19 cellular contexts compared by ENCODE assay signal in the genomic region with DNA sequence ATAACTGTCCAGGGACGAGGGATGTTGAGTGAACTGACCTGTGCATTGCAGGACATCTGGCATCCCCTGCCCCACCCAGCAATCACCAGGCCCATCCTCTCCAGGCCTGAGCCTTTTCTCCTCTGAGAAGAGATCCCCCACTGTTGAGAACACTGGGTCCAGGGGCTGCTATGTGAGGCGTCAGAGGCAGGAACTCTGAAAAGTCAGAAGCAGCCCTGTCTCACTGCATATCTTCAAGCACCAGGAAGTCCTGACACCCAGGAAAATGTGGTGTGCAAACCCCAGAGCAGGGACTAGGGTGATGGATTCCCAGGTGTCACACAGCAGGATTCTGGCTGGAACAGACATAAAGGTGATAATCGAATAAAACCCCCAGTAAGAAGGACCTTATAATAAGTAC. TPM values are rescaled to one million over a fixed set of nuclear protein-coding genes. Genes with fewer than 3 reads are reported as not detected.
A peak's percentile ranks its signal among the peaks of the same experiment; 100 is the strongest.
DNase-seq lines count a peak whose midpoint lies in the region; ATAC-seq, FAIRE-seq and TF ChIP-seq lines count a peak whose summit lies in the region.
"Had no signal": no experiment of that assay in that cellular context is flagged by ENCODE, and none has a peak within 500 bp of the region (broad histone marks: within the 10 kb centered on the region; RNA-seq: fewer than 3 reads in every experiment).

No MANE protein-coding gene starts in this region.

- H2AFZ ChIP-seq in HepG2 (ENCODE audit: low read length), result no peak overlapping the region
- 0 out of 2 replicates have a peak overlapping the region, but pooled peaks have one; percentile 17 for H2AFZ ChIP-seq in OCI-LY3 (ENCODE audit: low read depth, low read length)
- no peak overlapping the region for H2AFZ ChIP-seq in neuronal stem cell (ENCODE audit: low read length)

- no peak for TF ChIP-seq EP300 in HepG2 (IDR thresholded peaks at IDR 0.05; ENCODE audit: low read depth in 2 of 2, low read length in 2 of 2)
- TF ChIP-seq EP300 in HepG2 (CRISPR knock-in tag; IDR thresholded peaks at IDR 0.05; ENCODE audit: borderline replicate concordance), result no peak
- no peak for TF ChIP-seq EP300 in transverse colon (IDR thresholded peaks at IDR 0.05; ENCODE audit: low read depth)

- no peak overlapping the region for H2BK120ac ChIP-seq in neuronal stem cell (ENCODE audit: low read depth, low read length)

- H3K36me3 Mint-ChIP-seq in endodermal cell (ENCODE audit: low read depth), result no peaks in the 10 kb centered on the region
- H3K36me3 Mint-ChIP-seq: CD8-positive, alpha-beta memory T cell had no signal

- H3K9me3 Mint-ChIP-seq in endodermal cell, result no peaks in the 10 kb centered on the region
- H3K9me3 Mint-ChIP-seq: CD8-positive, alpha-beta memory T cell had no signal

- 3% methylated on average over 3 of the region's 3 CpGs for WGBS in HepG2 (ENCODE audit: low lambda C conversion rate)
- WGBS in right lobe of liver (ENCODE audit: insufficient coverage, low coverage, low lambda C conversion rate, missing lambda C conversion rate), result 77% methylated on average over 2 of the region's 3 CpGs
- WGBS in endodermal cell (ENCODE audit: insufficient coverage in 1 of 2, insufficient read length in 1 of 2), 2 experiments, result 71 to 95% methylated on average over 2 to 3 of the region's 3 CpGs
- WGBS in neuronal stem cell (ENCODE audit: extremely low coverage in 2 of 2, insufficient read length in 2 of 2, insufficient replicate concordance in 1 of 2), 2 donors, result no CpG with 5 or more reads among the region's 3 CpGs
- WGBS in transverse colon (ENCODE audit: low coverage in 1 of 2), 2 donors, result 80 to 86% methylated on average over 1 to 3 of the region's 3 CpGs

- no peak overlapping the region for H3K18ac ChIP-seq in neuronal stem cell (ENCODE audit: low read length)

- no peak overlapping the region for H3K27ac Mint-ChIP-seq in endodermal cell

- H2BK15ac ChIP-seq in neuronal stem cell (ENCODE audit: low read length), result no peak overlapping the region

- in situ Hi-C loops in HepG2 (cut with HindIII; ENCODE audit: extremely low pct_ligation_motif_present, low pct_unique_long_range_greater_than_20kb), result no loop called here
- in situ Hi-C loops in transverse colon (cut with MboI; ENCODE audit: low pct_ligation_motif_present in 1 of 4, low pct_unique_long_range_greater_than_20kb in 1 of 4, low sequenced_read_pairs in 3 of 4), result loop anchor here in 1 of 4 donors (25.0 kb wide), 1 partner anchor 134 kb away; no protein-coding TSS in a partner anchor

- H3K79me1 ChIP-seq in neuronal stem cell (ENCODE audit: low read depth, low read length), result no peaks in the 10 kb centered on the region

- TF ChIP-seq CTCF in HepG2 (CRISPR knock-in tag; IDR thresholded peaks at IDR 0.05) (no peak), right lobe of liver (IDR thresholded peaks at IDR 0.05) (no peak), OCI-LY3 (IDR thresholded peaks at IDR 0.05; ENCODE audit: low read depth, low read length) (no peak), endodermal cell (conservative IDR thresholded peaks at IDR 0.05) (no peak), kidney (IDR thresholded peaks at IDR 0.05; ENCODE audit: borderline replicate concordance, extremely low read depth, insufficient read depth) (no peak), transverse colon (IDR thresholded peaks at IDR 0.05) (no peak)

- no peak overlapping the region for H3K4ac ChIP-seq in neuronal stem cell (ENCODE audit: low read length)

- no peak overlapping the region for H3K9ac ChIP-seq in HepG2 (ENCODE audit: insufficient read depth, low read depth, low read length)
- no peak overlapping the region for H3K9ac ChIP-seq in OCI-LY3 (ENCODE audit: low read length)
- H3K9ac ChIP-seq in endodermal cell (ENCODE audit: extremely low read depth, low read length, poor library complexity, severe bottlenecking), result no peak overlapping the region
- H3K9ac ChIP-seq in neuronal stem cell (ENCODE audit: low read depth, low read length, poor library complexity), result peak overlapping the region; percentile 45
- no peak overlapping the region for H3K9ac ChIP-seq in kidney (ENCODE audit: low read length in 2 of 2)
- H3K9ac ChIP-seq: BLaER1 had no signal

- H4K20me1 ChIP-seq in HepG2 (ENCODE audit: insufficient read depth, low read length) (no peaks in the 10 kb centered on the region), OCI-LY3 (ENCODE audit: insufficient read depth, low read length) (no peaks in the 10 kb centered on the region)
- H4K20me1 ChIP-seq: BLaER1 had no signal

- H3K27me3 ChIP-seq in HepG2 (ENCODE audit: control insufficient read depth in 1 of 2, insufficient read depth in 2 of 2, low read length in 2 of 2), result peaks cover 0 to 16% of the 10 kb centered on the region in 2 experiments; a peak in 2 of 5 replicates
- no peaks in the 10 kb centered on the region for H3K27me3 ChIP-seq in right lobe of liver
- H3K27me3 ChIP-seq in OCI-LY3 (ENCODE audit: low read depth, low read length), result 0 out of 2 replicates have a peak, but pooled peaks cover 4% of the 10 kb centered on the region
- no peaks in the 10 kb centered on the region for H3K27me3 ChIP-seq in endodermal cell (ENCODE audit: control insufficient read depth, insufficient read depth, low read length, poor library complexity, severe bottlenecking)
- H3K27me3 ChIP-seq in neuronal stem cell (ENCODE audit: control insufficient read depth in 3 of 3, insufficient read depth in 3 of 3, low read depth in 1 of 3, low read length in 3 of 3), result peaks cover 0 to 4% (median 0%) of the 10 kb centered on the region in 3 experiments
- peaks cover 3% of the 10 kb centered on the region; the same call in 1 of the 2 replicates for H3K27me3 ChIP-seq in MG63
- H3K27me3 ChIP-seq in transverse colon, result no peaks in the 10 kb centered on the region
- H3K27me3 ChIP-seq: BLaER1 had no signal

- H3K4me1 ChIP-seq in HepG2 (ENCODE audit: insufficient read depth, low read length) (peaks cover 16% of the 10 kb centered on the region), right lobe of liver (no peaks in the 10 kb centered on the region), OCI-LY3 (ENCODE audit: low read length) (peaks cover 8% of the 10 kb centered on the region; the same call in 1 of the 2 replicates), endodermal cell (ENCODE audit: control insufficient read depth, insufficient read depth, low read length) (peaks cover 4% of the 10 kb centered on the region), neuronal stem cell (ENCODE audit: control insufficient read depth in 2 of 2, insufficient read depth in 1 of 2, low read depth in 1 of 2, low read length in 2 of 2) (no peaks in the 10 kb centered on the region), kidney (ENCODE audit: control insufficient read depth in 1 of 2, insufficient read depth in 1 of 2, low read depth in 1 of 2, low read length in 2 of 2) (no peaks in the 10 kb centered on the region), transverse colon (no peaks in the 10 kb centered on the region)
- H3K4me1 ChIP-seq: Caco-2 had no signal

- POLR2A ChIA-PET in HepG2 (lab: Yijun Ruan, JAX), result no interaction called here

- H3K79me2 ChIP-seq in HepG2 (ENCODE audit: insufficient read depth, low read length) (no peaks in the 10 kb centered on the region), OCI-LY3 (ENCODE audit: low read length) (no peaks in the 10 kb centered on the region)

- H3K4me1 Mint-ChIP-seq in endodermal cell, result peaks cover 25% of the 10 kb centered on the region
- H3K4me1 Mint-ChIP-seq: CD8-positive, alpha-beta memory T cell had no signal

- H4K8ac ChIP-seq in neuronal stem cell (ENCODE audit: low read depth, low read length), result no peak overlapping the region

- H3K4me3 ChIP-seq in HepG2 (replicated peaks in 1 of 3; ENCODE audit: insufficient read depth in 1 of 3, low read depth in 2 of 3, low read length in 3 of 3), result no peak overlapping the region
- no peak overlapping the region for H3K4me3 ChIP-seq in right lobe of liver
- H3K4me3 ChIP-seq in OCI-LY3 (ENCODE audit: low read length), result no peak overlapping the region
- H3K4me3 ChIP-seq in endodermal cell (ENCODE audit: low read length), result no peak overlapping the region
- H3K4me3 ChIP-seq in neuronal stem cell (ENCODE audit: low read length in 2 of 2), result no peak overlapping the region
- no peak overlapping the region for H3K4me3 ChIP-seq in kidney (ENCODE audit: low read length in 2 of 2)
- no peak overlapping the region for H3K4me3 ChIP-seq in MG63
- no peak overlapping the region for H3K4me3 ChIP-seq in transverse colon
- H3K4me3 ChIP-seq: BLaER1 had no signal

- TF ChIP-seq POLR2A in HepG2 (IDR thresholded peaks at IDR 0.05; ENCODE audit: insufficient read depth in 1 of 2, low read depth in 2 of 2, low read length in 2 of 2), result no peak
- no peak for TF ChIP-seq POLR2A in right lobe of liver (IDR thresholded peaks at IDR 0.05)
- no peak for TF ChIP-seq POLR2A in transverse colon (IDR thresholded peaks at IDR 0.05)

- no peaks in the 10 kb centered on the region for H3K36me3 ChIP-seq in HepG2 (replicated peaks in 1 of 2; ENCODE audit: control insufficient read depth in 1 of 2, insufficient read depth in 2 of 2, low read length in 2 of 2)
- H3K36me3 ChIP-seq in right lobe of liver, result no peaks in the 10 kb centered on the region
- no peaks in the 10 kb centered on the region for H3K36me3 ChIP-seq in OCI-LY3 (replicated peaks; ENCODE audit: low read depth, low read length)
- H3K36me3 ChIP-seq in endodermal cell (ENCODE audit: control insufficient read depth, insufficient read depth, low read length), result no peaks in the 10 kb centered on the region
- H3K36me3 ChIP-seq in neuronal stem cell (replicated peaks in 1 of 2; ENCODE audit: control insufficient read depth in 2 of 2, insufficient read depth in 2 of 2, low read length in 2 of 2), result no peaks in the 10 kb centered on the region
- H3K36me3 ChIP-seq in kidney (ENCODE audit: control insufficient read depth in 1 of 2, insufficient read depth in 2 of 2, low read length in 2 of 2), result no peaks in the 10 kb centered on the region
- H3K36me3 ChIP-seq in MG63, result no peaks in the 10 kb centered on the region
- H3K36me3 ChIP-seq in transverse colon, result no peaks in the 10 kb centered on the region
- H3K36me3 ChIP-seq: BLaER1 had no signal

- CTCF ChIA-PET in HepG2 (lab: Yijun Ruan, JAX; ENCODE audit: low intra/inter-chr PET ratio, low total read pairs), result no interaction called here

- H3K27ac ChIP-seq in HepG2 (ENCODE audit: extremely low read length, insufficient read depth, low read length) (no peak overlapping the region), right lobe of liver (no peak overlapping the region), OCI-LY3 (ENCODE audit: low read length) (no peak overlapping the region), endodermal cell (ENCODE audit: low read depth, low read length) (no peak overlapping the region), neuronal stem cell (replicated peaks; ENCODE audit: low read length) (no peak overlapping the region), kidney (ENCODE audit: low read depth in 2 of 2, low read length in 2 of 2) (no peak overlapping the region), transverse colon (no peak overlapping the region)
- H3K27ac ChIP-seq: BLaER1, HL-60 had no signal

- no peak overlapping the region for H3K14ac ChIP-seq in neuronal stem cell (ENCODE audit: low read length)

- H2BK12ac ChIP-seq in neuronal stem cell (ENCODE audit: low read length), result no peak overlapping the region

- no peaks in the 10 kb centered on the region for H3K27me3 Mint-ChIP-seq in endodermal cell (ENCODE audit: insufficient read depth)

- H2AK5ac ChIP-seq in neuronal stem cell (ENCODE audit: low read depth, low read length), result no peak overlapping the region

- H3K4me2 ChIP-seq in HepG2 (ENCODE audit: low read depth, low read length), result no peak overlapping the region
- no peak overlapping the region for H3K4me2 ChIP-seq in OCI-LY3 (ENCODE audit: low read length)
- H3K4me2 ChIP-seq in neuronal stem cell (ENCODE audit: insufficient read depth, low read length, poor library complexity, severe bottlenecking), result no peak overlapping the region
- H3K4me2 ChIP-seq: BLaER1 had no signal

- ATAC-seq in HepG2, result peak; percentile 34
- no peak for ATAC-seq in right lobe of liver
- ATAC-seq: HCT116 had no signal

- no peak overlapping the region for H4K91ac ChIP-seq in neuronal stem cell (ENCODE audit: low read depth, low read length, poor library complexity)

- TF ChIP-seq RAD21 in HepG2 (CRISPR knock-in tag; IDR thresholded peaks at IDR 0.05), result no peak

- intact Hi-C loops in HepG2 (cut with micrococcal nuclease; ENCODE audit: unreplicated experiment), result loop anchor here (5.0 kb wide), 1 partner anchor 129 kb away; no protein-coding TSS in a partner anchor
- intact Hi-C loops in right lobe of liver (cut with DNase I), result no loop called here
- intact Hi-C loops in kidney (cut with DNase I), result no loop called here
- intact Hi-C loops in transverse colon (cut with DNase I; ENCODE audit: low total_unique reads), result no loop called here

- no peak for DNase-seq in HepG2 (ENCODE audit: low spot score)
- DNase-seq in right lobe of liver, result no peak
- peak; percentile 70 for DNase-seq in endodermal cell
- no peak for DNase-seq in neuronal stem cell (ENCODE audit: low spot score)
- DNase-seq in kidney, result no peak
- no peak for DNase-seq in MG63
- DNase-seq in transverse colon, result no peak
- DNase-seq: 8988T; AML-193; Caco-2; CD8-positive, alpha-beta memory T cell; DMS53; GF-D8 had no signal

- H2BK5ac ChIP-seq in neuronal stem cell (ENCODE audit: low read length), result no peak overlapping the region

- no TSS peak for BruUV-seq in HepG2 (replicated peaks; lab: Mats Ljungman, UMichigan)

- no peak overlapping the region for H3K23ac ChIP-seq in neuronal stem cell (ENCODE audit: low read depth, low read length, poor library complexity)

- H3K4me3 Mint-ChIP-seq in endodermal cell, result no peak overlapping the region
- H3K4me3 Mint-ChIP-seq: CD8-positive, alpha-beta memory T cell had no signal

- FAIRE-seq in HepG2 (lab: Jason Lieb, UNC) (no peak), kidney (lab: Jason Lieb, UNC) (no peak)
- FAIRE-seq: GM19239, H54 had no signal

- no peaks in the 10 kb centered on the region for H3K9me3 ChIP-seq in HepG2 (ENCODE audit: low read length)
- no peaks in the 10 kb centered on the region for H3K9me3 ChIP-seq in right lobe of liver
- no peaks in the 10 kb centered on the region for H3K9me3 ChIP-seq in OCI-LY3 (ENCODE audit: insufficient read depth, low read length)
- no peaks in the 10 kb centered on the region for H3K9me3 ChIP-seq in endodermal cell (ENCODE audit: control insufficient read depth, low read length)
- no peaks in the 10 kb centered on the region for H3K9me3 ChIP-seq in neuronal stem cell (replicated peaks in 1 of 2; ENCODE audit: control insufficient read depth in 2 of 2, insufficient read depth in 1 of 2, low read depth in 1 of 2, low read length in 2 of 2)
- H3K9me3 ChIP-seq in kidney (ENCODE audit: control insufficient read depth in 1 of 2, low read length in 2 of 2), result no peaks in the 10 kb centered on the region
- no peaks in the 10 kb centered on the region for H3K9me3 ChIP-seq in MG63
- no peaks in the 10 kb centered on the region for H3K9me3 ChIP-seq in transverse colon
- H3K9me3 ChIP-seq: BLaER1, Caco-2 had no signal

RNA-seq across cellular contexts. Expression of gene ACBD3, which starts 17.2 kb away (rescaled TPM):
- 39.3 and 59.0 TPM in 2 replicates for total RNA-seq in HepG2 (2016; rRNA removed; fragmentation: Illumina TruSeq; extraction: Trizol)
- total RNA-seq in HepG2 (2016; cell fraction: cytosol; rRNA removed; fragmentation: Illumina TruSeq; extraction: Trizol; ENCODE audit: low read depth), result 2.3 and 3.6 TPM in 2 replicates
- total RNA-seq in HepG2 (2016; cell fraction: insoluble cytoplasmic fraction; rRNA removed; fragmentation: Illumina TruSeq; extraction: Trizol), result 39.7 and 56.7 TPM in 2 replicates
- total RNA-seq in HepG2 (2016; cell fraction: membrane; rRNA removed; fragmentation: Illumina TruSeq; extraction: Trizol), result 10.1 and 13.7 TPM in 2 replicates
- 22.6 and 23.2 TPM in 2 replicates for total RNA-seq in HepG2 (2016; cell fraction: nucleus; rRNA removed; fragmentation: Illumina TruSeq; extraction: Trizol)
- 19.4 and 24.3 TPM in 2 replicates for polyA plus RNA-seq in HepG2 (2011; rRNA removed)
- 12.3 and 17.8 TPM in 2 replicates for polyA plus RNA-seq in HepG2 (2011; cell fraction: cytosol; rRNA removed)
- 8.4 and 8.6 TPM in 2 replicates for polyA plus RNA-seq in HepG2 (2011; cell fraction: nucleus; rRNA removed)
- polyA plus RNA-seq in HepG2 (2012), result 17.3 and 26.9 TPM in 2 replicates
- polyA plus RNA-seq in HepG2 (2016; cell fraction: cytosol; fragmentation: Illumina TruSeq; extraction: Trizol; ENCODE audit: low read depth), result 1.1 and 1.2 TPM in 2 replicates
- polyA plus RNA-seq in HepG2 (2016; cell fraction: insoluble cytoplasmic fraction; fragmentation: Illumina TruSeq; extraction: Trizol; ENCODE audit: low read depth), result 54.1 and 54.3 TPM in 2 replicates
- 4.5 and 5.6 TPM in 2 replicates for polyA plus RNA-seq in HepG2 (2016; cell fraction: membrane; fragmentation: Illumina TruSeq; extraction: Trizol; ENCODE audit: low read depth)
- 27.5 and 28.4 TPM in 2 replicates for polyA plus RNA-seq in HepG2 (2016; cell fraction: nucleus; fragmentation: Illumina TruSeq; extraction: Trizol; ENCODE audit: insufficient read depth, low read depth)
- polyA minus RNA-seq in HepG2 (2011; rRNA and poly(A)+ RNA removed; ENCODE audit: low replicate concordance), result 11.0 and 11.5 TPM in 2 replicates
- 28.0 and 28.4 TPM in 2 replicates for polyA minus RNA-seq in HepG2 (2011; cell fraction: cytosol; rRNA and poly(A)+ RNA removed)
- 17.9 and 19.4 TPM in 2 replicates for polyA minus RNA-seq in HepG2 (2011; cell fraction: nucleus; rRNA and poly(A)+ RNA removed)
- 10 to 100 TPM; 14.6 to 23.6 (median 17.5) TPM for total RNA-seq in right lobe of liver
- 10 to 100 TPM; 34.8 to 48.0 TPM for total RNA-seq in endodermal cell
- polyA plus RNA-seq in endodermal cell (2013, experiment 1 of 2), result 22.3 TPM
- 24.1 TPM for polyA plus RNA-seq in endodermal cell (2013, experiment 2 of 2)
- polyA plus RNA-seq in neuronal stem cell (2013, experiment 1 of 2), result 17.2 TPM
- 17.4 TPM for polyA plus RNA-seq in neuronal stem cell (2013, experiment 2 of 2)
- total RNA-seq in kidney, result 43.1 TPM
- polyA plus RNA-seq in kidney (ENCODE audit: insufficient read depth, low read depth, low replicate concordance), result 12.4 TPM
- 27.3 and 46.5 TPM in 2 replicates for total RNA-seq in MG63 (2014; rRNA removed; shearing (Covaris generic); ENCODE audit: low replicate concordance)
- 10 to 100 TPM; 19.3 to 44.6 (median 30.7) TPM for total RNA-seq in transverse colon

RNA-seq across cellular contexts. Expression of gene MIXL1, which starts 19.8 kb away (rescaled TPM):
- total RNA-seq in HepG2 (2016; rRNA removed; fragmentation: Illumina TruSeq; extraction: Trizol), result 7.6 and 8.6 TPM in 2 replicates
- total RNA-seq in HepG2 (2016; cell fraction: cytosol; rRNA removed; fragmentation: Illumina TruSeq; extraction: Trizol; ENCODE audit: low read depth), result 2.6 and 2.8 TPM in 2 replicates
- total RNA-seq in HepG2 (2016; cell fraction: insoluble cytoplasmic fraction; rRNA removed; fragmentation: Illumina TruSeq; extraction: Trizol), result 8.2 and 9.4 TPM in 2 replicates
- total RNA-seq in HepG2 (2016; cell fraction: membrane; rRNA removed; fragmentation: Illumina TruSeq; extraction: Trizol), result 9.0 and 9.1 TPM in 2 replicates
- 3.9 and 5.5 TPM in 2 replicates for total RNA-seq in HepG2 (2016; cell fraction: nucleus; rRNA removed; fragmentation: Illumina TruSeq; extraction: Trizol)
- polyA plus RNA-seq in HepG2 (2011; rRNA removed), result 12.5 and 18.5 TPM in 2 replicates
- 13.8 and 17.1 TPM in 2 replicates for polyA plus RNA-seq in HepG2 (2011; cell fraction: cytosol; rRNA removed)
- polyA plus RNA-seq in HepG2 (2011; cell fraction: nucleus; rRNA removed), result 2.2 and 4.1 TPM in 2 replicates
- 5.2 and 28.7 TPM in 2 replicates for polyA plus RNA-seq in HepG2 (2012)
- 8.5 and 8.8 TPM in 2 replicates for polyA plus RNA-seq in HepG2 (2016; cell fraction: cytosol; fragmentation: Illumina TruSeq; extraction: Trizol; ENCODE audit: low read depth)
- polyA plus RNA-seq in HepG2 (2016; cell fraction: insoluble cytoplasmic fraction; fragmentation: Illumina TruSeq; extraction: Trizol; ENCODE audit: low read depth), result 33.2 and 42.8 TPM in 2 replicates
- 21.0 and 21.4 TPM in 2 replicates for polyA plus RNA-seq in HepG2 (2016; cell fraction: membrane; fragmentation: Illumina TruSeq; extraction: Trizol; ENCODE audit: low read depth)
- 17.4 and 21.8 TPM in 2 replicates for polyA plus RNA-seq in HepG2 (2016; cell fraction: nucleus; fragmentation: Illumina TruSeq; extraction: Trizol; ENCODE audit: insufficient read depth, low read depth)
- polyA minus RNA-seq in HepG2 (2011; rRNA and poly(A)+ RNA removed; ENCODE audit: low replicate concordance), result 29.1 TPM in 1 of 2 replicates, not detected in the other
- 8.1 and 8.9 TPM in 2 replicates for polyA minus RNA-seq in HepG2 (2011; cell fraction: cytosol; rRNA and poly(A)+ RNA removed)
- 4.1 and 5.3 TPM in 2 replicates for polyA minus RNA-seq in HepG2 (2011; cell fraction: nucleus; rRNA and poly(A)+ RNA removed)
- total RNA-seq in right lobe of liver, result under 1 TPM in 1 of 6 experiments, not detected in 5; 0.29 TPM
- 10 to 100 TPM; 16.8 to 86.3 TPM for total RNA-seq in endodermal cell
- polyA plus RNA-seq in endodermal cell (2013, experiment 1 of 2), result 41.3 TPM
- 48.9 TPM for polyA plus RNA-seq in endodermal cell (2013, experiment 2 of 2)
- polyA plus RNA-seq in neuronal stem cell (2013, experiment 1 of 2), result 0.13 TPM
- 0.17 TPM for polyA plus RNA-seq in neuronal stem cell (2013, experiment 2 of 2)
- total RNA-seq in kidney, result 0.16 TPM
- polyA plus RNA-seq in kidney (ENCODE audit: insufficient read depth, low read depth, low replicate concordance), result 0.56 TPM
- not detected in 2 replicates for total RNA-seq in MG63 (2014; rRNA removed; shearing (Covaris generic); ENCODE audit: low replicate concordance)
- under 1 TPM in 1 of 4 donors, not detected in 3; 0.32 TPM for total RNA-seq in transverse colon
- total RNA-seq: Caco-2; CD8-positive, alpha-beta memory T cell had no signal
- polyA plus RNA-seq: CD8-positive, alpha-beta memory T cell had no signal
